13 cellular contexts compared by ENCODE assay signal in genomic region chr13:46489586-46490023, GRCh38.
DNase-seq lines count a peak whose midpoint lies in the region; ATAC-seq and TF ChIP-seq lines count a peak whose summit lies in the region.
"Had no signal": no experiment of that assay in that cellular context is flagged by ENCODE, and none has a peak within 500 bp of the region (broad histone marks: within the 10 kb centered on the region; RNA-seq: fewer than 3 reads in every experiment).

No MANE protein-coding gene starts in this region.

- peaks cover 2% of the 10 kb centered on the region for H3K27me3 ChIP-seq in BJ (ENCODE audit: control insufficient read depth, insufficient read depth, low read length)

- H3K27me3 Mint-ChIP-seq in nephron progenitor cell (ENCODE audit: low read depth, poor library complexity) = no peaks in the 10 kb centered on the region
- H3K27me3 Mint-ChIP-seq in activated CD4-positive, alpha-beta memory T cell treated with anti-CD3 and anti-CD28 coated beads, Interleukin-2, amount 10 ng/mL, durations not matched to agents 7 days and 5 days = peaks cover 11% of the 10 kb centered on the region

- H3K4me3 Mint-ChIP-seq in nephron progenitor cell = no peak overlapping the region
- no peak overlapping the region for H3K4me3 Mint-ChIP-seq in activated CD4-positive, alpha-beta memory T cell treated with anti-CD3 and anti-CD28 coated beads, Interleukin-2, amount 10 ng/mL, durations not matched to agents 7 days and 5 days
- H3K4me3 Mint-ChIP-seq: immature natural killer cell had no signal

- H3K36me3 ChIP-seq in BJ (ENCODE audit: control insufficient read depth, insufficient read depth, low read length) = no peaks in the 10 kb centered on the region

- H3K4me1 Mint-ChIP-seq in nephron progenitor cell = peaks cover 18% of the 10 kb centered on the region
- peaks cover 5% of the 10 kb centered on the region for H3K4me1 Mint-ChIP-seq in activated CD4-positive, alpha-beta memory T cell treated with anti-CD3 and anti-CD28 coated beads, Interleukin-2, amount 10 ng/mL, durations not matched to agents 7 days and 5 days
- H3K4me1 Mint-ChIP-seq: immature natural killer cell had no signal

- H3K27ac Mint-ChIP-seq in nephron progenitor cell = no peak overlapping the region
- no peak overlapping the region for H3K27ac Mint-ChIP-seq in activated CD4-positive, alpha-beta memory T cell treated with anti-CD3 and anti-CD28 coated beads, Interleukin-2, amount 10 ng/mL, durations not matched to agents 7 days and 5 days
- H3K27ac Mint-ChIP-seq: immature natural killer cell had no signal

- POLR2A ChIA-PET in BJ (lab: Charles Lee) = no interaction called here
- POLR2A ChIA-PET in activated CD4-positive, alpha-beta memory T cell treated with anti-CD3 and anti-CD28 coated beads, Interleukin-2, amount 10 ng/mL, durations not matched to agents 7 days and 5 days (lab: Charles Lee) = no interaction called here

- no peak for ATAC-seq in HG02571 (IDR thresholded peaks at IDR 0.05; ENCODE audit: unreplicated experiment)
- ATAC-seq: Panc1 had no signal

- DNase-seq in BJ (ENCODE audit: low read depth) = peak; percentile 78
- peak; percentile 87 for DNase-seq in RPMI7951 (ENCODE audit: low read depth)
- DNase-seq in fibroblast of gingiva (ENCODE audit: low read depth) = peak; percentile 95
- DNase-seq in renal cortical epithelial cell (ENCODE audit: low read depth) = peak; percentile 9
- no peak for DNase-seq in nephron progenitor cell
- no peak for DNase-seq in T-helper 2 cell
- no peak for DNase-seq in activated CD4-positive, alpha-beta memory T cell treated with anti-CD3 and anti-CD28 coated beads, Interleukin-2, amount 10 ng/mL, durations not matched to agents 7 days and 5 days
- DNase-seq: activated CD4-positive, CD25-positive, alpha-beta regulatory T cell treated with anti-CD3 and anti-CD28 coated beads, Interleukin-2, amount 50 U/mL, for 72 hours; activated gamma-delta T cell; effector memory CD4-positive, alpha-beta T cell; immature natural killer cell had no signal

- CTCF ChIA-PET in BJ (lab: Yijun Ruan, JAX) = interaction anchor here (0.5 to 2.2 kb wide), 5 partner anchors 61 to 232 kb away, joined by 3 to 7 read pairs (median 6); no protein-coding TSS in a partner anchor
- CTCF ChIA-PET in activated CD4-positive, alpha-beta memory T cell treated with anti-CD3 and anti-CD28 coated beads, Interleukin-2, amount 10 ng/mL, durations not matched to agents 7 days and 5 days (lab: Charles Lee) = interaction anchor here (1.2 kb wide), 1 partner anchor 10 kb away, joined by 3 read pairs; no protein-coding TSS in a partner anchor

- no peak overlapping the region for H3K4me3 ChIP-seq in BJ (ENCODE audit: low read depth, low read length)

- TF ChIP-seq CTCF in BJ (IDR thresholded peaks at IDR 0.05; ENCODE audit: insufficient read depth, low read depth, low read length) = no peak
- no peak for TF ChIP-seq CTCF in nephron progenitor cell (IDR thresholded peaks at IDR 0.05)

- peaks cover 36% of the 10 kb centered on the region for H3K9me3 Mint-ChIP-seq in nephron progenitor cell
- peaks cover 15% of the 10 kb centered on the region for H3K9me3 Mint-ChIP-seq in activated CD4-positive, alpha-beta memory T cell treated with anti-CD3 and anti-CD28 coated beads, Interleukin-2, amount 10 ng/mL, durations not matched to agents 7 days and 5 days

- peaks cover 12% of the 10 kb centered on the region for H3K36me3 Mint-ChIP-seq in nephron progenitor cell (ENCODE audit: low read depth)
- H3K36me3 Mint-ChIP-seq in activated CD4-positive, alpha-beta memory T cell treated with anti-CD3 and anti-CD28 coated beads, Interleukin-2, amount 10 ng/mL, durations not matched to agents 7 days and 5 days (ENCODE audit: low read depth) = peaks cover under 1% of the 10 kb centered on the region

Comparison
In these comparisons a context has a peak if more than half of its experiments do, and no peak if none do; other contexts are left out.
1. DNase-seq: peak in BJ (single experiment), RPMI7951 (single experiment), fibroblast of gingiva (single experiment) and renal cortical epithelial cell (single experiment); none in nephron progenitor cell (single experiment), T-helper 2 cell (0 of 5) and activated CD4-positive, alpha-beta memory T cell treated with anti-CD3 and anti-CD28 coated beads, Interleukin-2, amount 10 ng/mL, durations not matched to agents 7 days and 5 days (single experiment).